Comparison of ENCODE assay signal across 11 cellular contexts in the genomic region with DNA sequence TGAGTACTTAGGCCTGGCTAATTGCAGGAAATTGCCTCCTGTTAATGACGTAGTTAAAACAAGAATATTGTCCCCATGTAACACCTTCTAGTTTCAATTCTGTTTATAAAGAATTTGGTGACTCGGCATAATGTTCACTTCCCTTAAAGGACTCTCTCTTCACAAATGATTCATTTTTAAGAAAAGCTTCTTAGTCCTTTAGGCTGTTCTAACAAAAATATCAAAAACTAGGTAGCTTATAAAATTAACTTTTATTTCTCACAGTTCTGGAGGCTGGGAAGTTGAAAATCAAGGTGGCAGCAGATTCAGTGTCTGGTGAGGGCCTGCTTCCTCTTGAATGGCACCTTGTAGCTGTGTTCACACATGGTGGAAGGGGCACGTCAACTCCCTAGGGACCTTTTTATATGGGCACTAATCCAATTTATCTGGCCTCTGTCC. TPM values are rescaled to one million over a fixed set of nuclear protein-coding genes. Genes with fewer than 3 reads are reported as not detected.
A peak's percentile ranks its signal among the peaks of the same experiment; 100 is the strongest.
DNase-seq lines count a peak whose midpoint lies in the region; ATAC-seq, FAIRE-seq and TF ChIP-seq lines count a peak whose summit lies in the region.
"Had no signal": no experiment of that assay in that cellular context is flagged by ENCODE, and none has a peak within 500 bp of the region (broad histone marks: within the 10 kb centered on the region; RNA-seq: fewer than 3 reads in every experiment).

No MANE protein-coding gene starts in this region.

- TF ChIP-seq POLR2A in K562 (conservative IDR thresholded peaks at IDR 0.05): no peak
- no peak for TF ChIP-seq POLR2A in tibial nerve (IDR thresholded peaks at IDR 0.05)
- no peak for TF ChIP-seq POLR2A in vagina (IDR thresholded peaks at IDR 0.05)

- H3K27ac ChIP-seq in K562 (ENCODE audit: extremely low read depth, low read depth, low read length) (no peak overlapping the region), tibial nerve (no peak overlapping the region), vagina (no peak overlapping the region)
- H3K27ac ChIP-seq: breast epithelium had no signal

- H3K79me2 ChIP-seq in K562 (ENCODE audit: control insufficient read depth, insufficient read depth, low read length): no peaks in the 10 kb centered on the region

- no peak for TF ChIP-seq RAD21 in K562 (CRISPR knock-in tag; conservative IDR thresholded peaks at IDR 0.05 in 1 of 2, IDR thresholded peaks at IDR 0.05 in 1 of 2)

- intact Hi-C loops in K562 (cut with micrococcal nuclease) (no loop called here), vagina (cut with DNase I) (no loop called here)

- CTCF ChIA-PET in K562 (lab: Yijun Ruan, JAX; ENCODE audit: low intra/inter-chr PET ratio): no interaction called here

- in situ Hi-C loops in K562 (cut with MboI): no loop called here

- H3K4me3 ChIP-seq in K562 (no peak overlapping the region), tibial nerve (no peak overlapping the region), vagina (no peak overlapping the region)
- H3K4me3 ChIP-seq: breast epithelium had no signal

- no peaks in the 10 kb centered on the region for H3K4me1 ChIP-seq in K562 (replicated peaks in 1 of 2; ENCODE audit: control insufficient read depth in 2 of 2, insufficient read depth in 2 of 2, low read length in 2 of 2)
- H3K4me1 ChIP-seq in tibial nerve: no peaks in the 10 kb centered on the region
- no peaks in the 10 kb centered on the region for H3K4me1 ChIP-seq in vagina
- H3K4me1 ChIP-seq: breast epithelium had no signal

- TF ChIP-seq CTCF in K562 (IDR thresholded peaks at IDR 0.05 in 2 of 3, conservative IDR thresholded peaks at IDR 0.05 in 1 of 3; ENCODE audit: insufficient read depth in 2 of 3, low read depth in 1 of 3, low read length in 3 of 3) (no peak), tibial nerve (IDR thresholded peaks at IDR 0.05) (no peak), vagina (IDR thresholded peaks at IDR 0.05) (no peak)

- BruUV-seq in K562 (replicated peaks; lab: Mats Ljungman, UMichigan): no TSS peak

- H3K9me3 ChIP-seq in K562 (replicated peaks; ENCODE audit: control insufficient read depth, insufficient read depth, low read depth, low read length) (no peaks in the 10 kb centered on the region), tibial nerve (no peaks in the 10 kb centered on the region), vagina (no peaks in the 10 kb centered on the region)
- H3K9me3 ChIP-seq: breast epithelium had no signal

- H3K4me2 ChIP-seq in K562 (ENCODE audit: insufficient read depth, low read length): no peak overlapping the region

- peak; percentile 89 for ATAC-seq in GM18909 (IDR thresholded peaks at IDR 0.05; ENCODE audit: poor library complexity, unreplicated experiment)
- peak; percentile 94 for ATAC-seq in GM21723 (IDR thresholded peaks at IDR 0.05; ENCODE audit: unreplicated experiment)
- peak; percentile 94 for ATAC-seq in HG03378 (IDR thresholded peaks at IDR 0.05; ENCODE audit: unreplicated experiment)
- no peak; the same call in 2 of the 3 replicates for ATAC-seq in K562

- POLR2A ChIA-PET in K562 (lab: Yijun Ruan, JAX): interaction anchor here (0.6 to 1.0 kb wide), 4 partner anchors 11 to 45 kb away, joined by 3 read pairs; no protein-coding TSS in a partner anchor

- H3K27me3 ChIP-seq in K562 (ENCODE audit: control insufficient read depth in 2 of 2, insufficient read depth in 2 of 2, low read length in 2 of 2): no peaks in the 10 kb centered on the region
- no peaks in the 10 kb centered on the region for H3K27me3 ChIP-seq in tibial nerve
- no peaks in the 10 kb centered on the region for H3K27me3 ChIP-seq in vagina
- H3K27me3 ChIP-seq: breast epithelium had no signal

- H3K36me3 ChIP-seq in K562 (ENCODE audit: control insufficient read depth, insufficient read depth, low read length) (no peaks in the 10 kb centered on the region), tibial nerve (no peaks in the 10 kb centered on the region), vagina (no peaks in the 10 kb centered on the region)
- H3K36me3 ChIP-seq: breast epithelium had no signal

- peak overlapping the region; percentile 61 for H2AFZ ChIP-seq in K562 (ENCODE audit: low read depth, low read length)

- H4K20me1 ChIP-seq in K562 (replicated peaks; ENCODE audit: control insufficient read depth, insufficient read depth, low read length): no peaks in the 10 kb centered on the region

- WGBS in K562 (ENCODE audit: insufficient coverage, low coverage, missing lambda C conversion rate): 38% methylated on average over 3 of the region's 3 CpGs
- 59 to 62% methylated on average over 3 of the region's 3 CpGs for WGBS in tibial nerve, 2 donors

- DNase-seq in K562 (ENCODE audit: extremely low read depth in 1 of 4, low spot score in 3 of 4) (no peak), tibial nerve (ENCODE audit: low spot score in 2 of 2) (no peak), GOT3 (lab: John Stamatoyannopoulos, UW) (no peak), vagina (ENCODE audit: extremely low spot score in 2 of 2) (no peak)
- DNase-seq in activated CD4-positive, alpha-beta T cell treated with anti-CD3 and anti-CD28 coated beads for 48 hours: no peak
- DNase-seq: activated CD4-positive, alpha-beta T cell treated with anti-CD3 and anti-CD28 coated beads for 4 hours had no signal

- H3K9me1 ChIP-seq in K562 (ENCODE audit: control insufficient read depth, insufficient read depth, low read length): no peaks in the 10 kb centered on the region

- TF ChIP-seq EP300 in K562 (IDR thresholded peaks at IDR 0.05; ENCODE audit: low read length): no peak
- TF ChIP-seq EP300 in tibial nerve (IDR thresholded peaks at IDR 0.05): no peak

- FAIRE-seq in K562 (lab: Jason Lieb, UNC): no peak

- no peak overlapping the region for H3K9ac ChIP-seq in K562 (ENCODE audit: insufficient read depth in 1 of 2, low read depth in 2 of 2, low read length in 2 of 2)

TF ChIP-seq in K562, 482 proteins besides CTCF, POLR2A, EP300 and RAD21 (continues in another document):
- TF ChIP-seq MAFK (IDR thresholded peaks at IDR 0.05; ENCODE audit: low read length) (peak; percentile 77; the same call in 1 of the 2 replicates), PHB2 (IDR thresholded peaks at IDR 0.05; ENCODE audit: low read depth) (no peak), ZNF146 (CRISPR knock-in tag; IDR thresholded peaks at IDR 0.05; ENCODE audit: unreplicated experiment) (no peak), ZNF77 (CRISPR knock-in tag; IDR thresholded peaks at IDR 0.05) (no peak), MAFF (IDR thresholded peaks at IDR 0.05; ENCODE audit: low read length) (peak; percentile 83)
- TF ChIP-seq, protein P1, sequence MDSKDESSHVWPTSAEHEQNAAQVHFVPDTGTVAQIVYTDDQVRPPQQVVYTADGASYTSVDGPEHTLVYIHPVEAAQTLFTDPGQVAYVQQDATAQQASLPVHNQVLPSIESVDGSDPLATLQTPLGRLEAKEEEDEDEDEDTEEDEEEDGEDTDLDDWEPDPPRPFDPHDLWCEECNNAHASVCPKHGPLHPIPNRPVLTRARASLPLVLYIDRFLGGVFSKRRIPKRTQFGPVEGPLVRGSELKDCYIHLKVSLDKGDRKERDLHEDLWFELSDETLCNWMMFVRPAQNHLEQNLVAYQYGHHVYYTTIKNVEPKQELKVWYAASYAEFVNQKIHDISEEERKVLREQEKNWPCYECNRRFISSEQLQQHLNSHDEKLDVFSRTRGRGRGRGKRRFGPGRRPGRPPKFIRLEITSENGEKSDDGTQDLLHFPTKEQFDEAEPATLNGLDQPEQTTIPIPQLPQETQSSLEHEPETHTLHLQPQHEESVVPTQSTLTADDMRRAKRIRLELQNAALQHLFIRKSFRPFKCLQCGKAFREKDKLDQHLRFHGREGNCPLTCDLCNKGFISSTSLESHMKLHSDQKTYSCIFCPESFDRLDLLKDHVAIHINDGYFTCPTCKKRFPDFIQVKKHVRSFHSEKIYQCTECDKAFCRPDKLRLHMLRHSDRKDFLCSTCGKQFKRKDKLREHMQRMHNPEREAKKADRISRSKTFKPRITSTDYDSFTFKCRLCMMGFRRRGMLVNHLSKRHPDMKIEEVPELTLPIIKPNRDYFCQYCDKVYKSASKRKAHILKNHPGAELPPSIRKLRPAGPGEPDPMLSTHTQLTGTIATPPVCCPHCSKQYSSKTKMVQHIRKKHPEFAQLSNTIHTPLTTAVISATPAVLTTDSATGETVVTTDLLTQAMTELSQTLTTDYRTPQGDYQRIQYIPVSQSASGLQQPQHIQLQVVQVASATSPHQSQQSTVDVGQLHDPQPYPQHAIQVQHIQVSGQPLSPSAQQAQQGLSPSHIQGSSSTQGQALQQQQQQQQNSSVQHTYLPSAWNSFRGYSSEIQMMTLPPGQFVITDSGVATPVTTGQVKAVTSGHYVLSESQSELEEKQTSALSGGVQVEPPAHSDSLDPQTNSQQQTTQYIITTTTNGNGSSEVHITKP (IDR thresholded peaks at IDR 0.05; ENCODE audit: partially characterized antibody): no peak

RNA-seq across cellular contexts. Expression of a gene that starts 23.8 kb away (rescaled TPM):
- 0.07 and 0.42 TPM in 2 replicates for total RNA-seq in K562 (2011; cell fraction: chromatin; rRNA removed; ENCODE audit: low replicate concordance)
- total RNA-seq in K562 (2011; cell fraction: nucleolus; rRNA removed): 0.13 TPM in 1 of 2 replicates, not detected in the other
- 0.22 TPM in 1 of 2 replicates, not detected in the other for total RNA-seq in K562 (2011; cell fraction: nucleoplasm; rRNA removed)
- total RNA-seq in K562 (2014; rRNA removed) (0.20 and 0.27 TPM in 2 replicates), K562 (2014; rRNA removed; fragmentation: Illumina TruSeq; extraction: Trizol) (0.48 and 0.51 TPM in 2 replicates), K562 (2015; rRNA removed; fragmentation: Illumina TruSeq; extraction: Trizol) (0.23 and 0.43 TPM in 2 replicates), K562 (2021) (0.40 and 0.58 TPM in 2 replicates), tibial nerve (1 to 10 TPM; 1.5 to 4.1 (median 2.3) TPM), vagina (0.49 TPM)
- polyA plus RNA-seq in K562 (2011; rRNA removed) (0.03 and 0.09 TPM in 2 replicates), K562 (2014; fragmentation: Illumina TruSeq; extraction: Trizol) (0.29 and 0.62 TPM in 2 replicates), K562 (2014; fragmentation: Nextera tagmentation; extraction: Ambion mirVana) (under 1 TPM; 0.07 to 0.17 TPM), K562 (2014; rRNA removed) (0.07 and 0.15 TPM in 2 replicates)
- polyA plus RNA-seq in K562 (2011; cell fraction: cytosol; rRNA removed): 0.03 TPM in 1 of 2 replicates, not detected in the other
- 0.07 and 0.20 TPM in 2 replicates for polyA plus RNA-seq in K562 (2011; cell fraction: nucleus; rRNA removed)
- polyA plus RNA-seq in K562 (2012): 0.22 and 0.47 TPM in 2 replicates
- polyA minus RNA-seq in K562 (2011; rRNA and poly(A)+ RNA removed): 0.04 and 0.21 TPM in 2 replicates
- polyA minus RNA-seq in K562 (2011; cell fraction: cytosol; rRNA and poly(A)+ RNA removed): 0.19 and 0.46 TPM in 2 replicates
- 0.13 and 0.56 TPM in 2 replicates for polyA minus RNA-seq in K562 (2011; cell fraction: nucleus; rRNA and poly(A)+ RNA removed)
- polyA plus RNA-seq: IgD-negative memory B cell had no signal
